ENCODE assay signal across 10 cellular contexts in the genomic region with DNA sequence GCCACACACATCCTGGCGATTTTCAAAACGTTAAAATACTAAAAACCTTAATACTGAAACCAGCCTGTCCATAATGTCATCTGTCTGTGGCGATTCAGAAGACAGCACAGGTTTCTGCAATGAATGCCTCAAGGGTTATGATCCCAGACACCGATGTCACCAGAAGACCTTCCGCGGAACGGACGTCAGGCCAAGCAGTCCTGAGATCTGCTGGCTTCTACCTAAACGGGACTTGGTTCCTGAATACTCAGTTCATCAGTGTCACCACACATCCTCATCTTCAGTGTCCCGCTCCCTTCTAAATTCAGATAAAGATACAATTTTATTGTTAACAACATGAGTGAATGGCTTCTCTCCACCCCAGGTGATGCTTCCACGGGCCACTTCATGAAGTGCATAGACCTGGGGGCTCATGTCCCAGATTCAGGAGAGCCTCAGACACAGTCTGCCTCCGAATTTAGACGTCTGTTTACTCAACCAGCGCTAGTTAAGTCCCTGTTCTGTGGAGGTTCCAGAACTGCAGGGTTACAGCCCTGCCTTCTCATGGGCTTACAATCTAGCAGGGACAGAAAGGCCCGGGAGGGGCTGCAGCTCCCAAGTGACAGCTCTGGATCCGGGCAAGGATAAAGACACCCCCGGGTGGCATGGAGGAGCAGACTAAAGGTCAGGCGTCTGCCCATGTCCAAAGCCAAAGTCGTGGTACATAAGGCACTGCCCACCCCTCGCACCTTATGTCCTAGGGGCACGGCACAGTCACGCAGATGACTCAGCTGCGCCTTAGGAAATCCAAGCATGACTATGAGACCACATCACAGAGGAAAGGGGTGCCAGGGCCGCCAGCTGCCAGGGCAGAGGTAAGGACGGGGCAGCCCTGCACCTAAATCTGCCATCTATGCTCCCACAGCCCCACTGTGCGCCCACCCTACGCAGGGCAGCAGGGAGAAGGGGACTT.
A peak's percentile ranks its signal among the peaks of the same experiment; 100 is the strongest.
DNase-seq lines count a peak whose midpoint lies in the region; ATAC-seq and TF ChIP-seq lines count a peak whose summit lies in the region.
"Had no signal": no experiment of that assay in that cellular context is flagged by ENCODE, and none has a peak within 500 bp of the region (broad histone marks: within the 10 kb centered on the region; RNA-seq: fewer than 3 reads in every experiment).

No MANE protein-coding gene starts in this region.

- 75 to 86% (median 84%) methylated on average over 21 to 27 of the region's 27 CpGs for WGBS in stomach, 5 donors

- H3K9me3 ChIP-seq in stomach = no peaks in the 10 kb centered on the region

- peaks cover 16 to 50% (median 43%) of the 10 kb centered on the region in 4 donors for H3K36me3 ChIP-seq in stomach

- H3K4me3 ChIP-seq in HFF-Myc (replicated peaks; ENCODE audit: low read depth, low read length) (peak overlapping the region; percentile 25), stomach (peak overlapping the region in 2 of 4 donors; percentile 2 to 27)

- TF ChIP-seq CTCF in HFF-Myc (IDR thresholded peaks at IDR 0.05; ENCODE audit: low read depth, low read length, missing control alignments) = no peak
- no peak for TF ChIP-seq CTCF in stomach (IDR thresholded peaks at IDR 0.05)

- DNase-seq in HFF-Myc (ENCODE audit: extremely low read depth, low read depth) = no peak
- peak; percentile 56 for DNase-seq in islet precursor cell
- no peak for DNase-seq in stomach
- DNase-seq in HuH-7 (ENCODE audit: low spot score) = no peak
- no peak for DNase-seq in NCI-H1930 (lab: John Stamatoyannopoulos, UW)
- no peak for DNase-seq in activated gamma-delta T cell treated with Interleukin-2 at 50 U/mL for 16 hours
- DNase-seq: activated gamma-delta T cell, NCI-H146 had no signal

- H3K4me1 ChIP-seq in stomach = peaks cover 16 to 61% (median 30%) of the 10 kb centered on the region in 4 donors

- no peak for TF ChIP-seq POLR2A in stomach (IDR thresholded peaks at IDR 0.05)

- intact Hi-C loops in stomach (cut with DNase I; ENCODE audit: low total_unique reads) = no loop called here

- H3K27ac ChIP-seq in angular gyrus (ENCODE audit: low read depth, low read length) = peak overlapping the region; percentile 97
- peak overlapping the region; percentile 63 to 90 (median 88) for H3K27ac ChIP-seq in stomach

- H3K27me3 ChIP-seq in stomach = no peaks in the 10 kb centered on the region

- TF ChIP-seq EP300 in stomach (IDR thresholded peaks at IDR 0.05) = no peak

- no peak for ATAC-seq in HG03354 (IDR thresholded peaks at IDR 0.05; ENCODE audit: poor library complexity, severe bottlenecking, unreplicated experiment)
